In genomic region chr22:21686634-21687393, GRCh38 we compare ENCODE assay signal across 15 cellular contexts. TPM values are rescaled to one million over a fixed set of nuclear protein-coding genes. Genes with fewer than 3 reads are reported as not detected.
A peak's percentile ranks its signal among the peaks of the same experiment; 100 is the strongest.
DNase-seq lines count a peak whose midpoint lies in the region; ATAC-seq, FAIRE-seq and TF ChIP-seq lines count a peak whose summit lies in the region.
"Had no signal": no experiment of that assay in that cellular context is flagged by ENCODE, and none has a peak within 500 bp of the region (broad histone marks: within the 10 kb centered on the region; RNA-seq: fewer than 3 reads in every experiment).

No MANE protein-coding gene starts in this region.

- H3K27ac ChIP-seq in BLaER1 treated with 17β-estradiol and CSF1 and Interleukin-3, amounts not matched to agents 10 nM and 100 nM: peak overlapping the region in 1 of 11 experiments; percentile 7; a peak in 2 of 22 replicates
- H3K27ac ChIP-seq in body of pancreas (peak overlapping the region; percentile 80 to 89 (median 86)), kidney (ENCODE audit: low read depth in 2 of 2, low read length in 2 of 2) (no peak overlapping the region), upper lobe of right lung (no peak overlapping the region)
- H3K27ac ChIP-seq: A549 had no signal

- 43 to 46% methylated on average over 1 to 23 of the region's 23 CpGs for WGBS in body of pancreas, 2 donors

- H3K9me3 ChIP-seq in BLaER1 treated with 17β-estradiol and CSF1 and Interleukin-3, amounts not matched to agents 10 nM and 100 nM (replicated peaks in 1 of 11): no peaks in the 10 kb centered on the region
- no peaks in the 10 kb centered on the region for H3K9me3 ChIP-seq in body of pancreas
- no peaks in the 10 kb centered on the region for H3K9me3 ChIP-seq in kidney (ENCODE audit: control insufficient read depth in 1 of 2, low read length in 2 of 2)
- no peaks in the 10 kb centered on the region for H3K9me3 ChIP-seq in upper lobe of right lung
- H3K9me3 ChIP-seq: A549 had no signal

- peak in 2 of 3 donors; percentile 56 to 61 for TF ChIP-seq POLR2A in body of pancreas (IDR thresholded peaks at IDR 0.05)

- no peak overlapping the region for H3K9ac ChIP-seq in BLaER1 treated with 17β-estradiol and CSF1 and Interleukin-3, amounts not matched to agents 10 nM and 100 nM
- no peak overlapping the region for H3K9ac ChIP-seq in kidney (ENCODE audit: low read length in 2 of 2)

- intact Hi-C loops in body of pancreas (cut with DNase I): no loop called here
- intact Hi-C loops in kidney (cut with DNase I): no loop called here
- intact Hi-C loops in upper lobe of right lung (cut with DNase I): no loop called here

- ATAC-seq in body of pancreas (peak; percentile 90), upper lobe of right lung (peak; percentile 5), HG03097 (IDR thresholded peaks at IDR 0.05; ENCODE audit: low FRiP score, unreplicated experiment) (no peak)
- ATAC-seq: A549 had no signal

- TF ChIP-seq CTCF in body of pancreas (IDR thresholded peaks at IDR 0.05): peak in 4 of 7 experiments; percentile 29 to 42 (median 34)
- TF ChIP-seq CTCF in kidney (IDR thresholded peaks at IDR 0.05; ENCODE audit: borderline replicate concordance, extremely low read depth, insufficient read depth): no peak
- no peak for TF ChIP-seq CTCF in upper lobe of right lung (IDR thresholded peaks at IDR 0.05)

- peaks cover 0 to 74% (median 28%) of the 10 kb centered on the region in 11 experiments; a peak in 15 of 22 replicates for H4K20me1 ChIP-seq in BLaER1 treated with 17β-estradiol and CSF1 and Interleukin-3, amounts not matched to agents 10 nM and 100 nM

- H3K4me1 ChIP-seq in BLaER1 treated with 17β-estradiol and CSF1 and Interleukin-3, amounts not matched to agents 10 nM and 100 nM: peaks cover 52 to 75% (median 66%) of the 10 kb centered on the region in 10 experiments
- H3K4me1 ChIP-seq in body of pancreas (peaks cover 78% of the 10 kb centered on the region), kidney (ENCODE audit: control insufficient read depth in 1 of 2, insufficient read depth in 1 of 2, low read depth in 1 of 2, low read length in 2 of 2) (peaks cover 17 to 18% of the 10 kb centered on the region in 2 donors), upper lobe of right lung (no peaks in the 10 kb centered on the region)
- H3K4me1 ChIP-seq: A549 had no signal

- no peaks in the 10 kb centered on the region for H3K27me3 ChIP-seq in BLaER1 treated with 17β-estradiol and CSF1 and Interleukin-3, amounts not matched to agents 10 nM and 100 nM
- H3K27me3 ChIP-seq in body of pancreas (no peaks in the 10 kb centered on the region), upper lobe of right lung (no peaks in the 10 kb centered on the region)

- H3K36me3 ChIP-seq in BLaER1 treated with 17β-estradiol and CSF1 and Interleukin-3, amounts not matched to agents 10 nM and 100 nM: peaks cover 57 to 77% (median 65%) of the 10 kb centered on the region in 11 experiments
- peaks cover 0 to 7% of the 10 kb centered on the region in 2 donors for H3K36me3 ChIP-seq in body of pancreas (replicated peaks in 1 of 2; ENCODE audit: insufficient read depth in 1 of 2, low read depth in 2 of 2)
- H3K36me3 ChIP-seq in kidney (ENCODE audit: control insufficient read depth in 1 of 2, insufficient read depth in 2 of 2, low read length in 2 of 2): peaks cover 12 to 44% of the 10 kb centered on the region in 2 donors
- peaks cover 79% of the 10 kb centered on the region for H3K36me3 ChIP-seq in upper lobe of right lung

- no peak overlapping the region for H3K4me3 ChIP-seq in BLaER1 treated with 17β-estradiol and CSF1 and Interleukin-3, amounts not matched to agents 10 nM and 100 nM
- H3K4me3 ChIP-seq in body of pancreas (no peak overlapping the region), kidney (ENCODE audit: low read length in 2 of 2) (no peak overlapping the region), upper lobe of right lung (no peak overlapping the region)
- H3K4me3 ChIP-seq: A549 had no signal

- FAIRE-seq in kidney (lab: Jason Lieb, UNC): no peak
- FAIRE-seq: A549, GM19239 had no signal

- peak overlapping the region in 10 of 11 experiments; percentile 74 to 94 (median 88); a peak in 14 of 22 replicates for H3K4me2 ChIP-seq in BLaER1 treated with 17β-estradiol and CSF1 and Interleukin-3, amounts not matched to agents 10 nM and 100 nM
- H3K4me2 ChIP-seq: A549 had no signal

- DNase-seq in body of pancreas (peak; percentile 90 to 95 (median 94)), kidney (peak; percentile 48), upper lobe of right lung (no peak), mucosa of gallbladder (ENCODE audit: low spot score) (no peak), occipital lobe (lab: John Stamatoyannopoulos, UW) (no peak)
- DNase-seq: CD4-positive, CD25-positive, alpha-beta regulatory T cell; DMS53; GF-D8; HCEC 1CT; HFFc6; IMR-90 had no signal

RNA-seq across cellular contexts. Expression of gene PPIL2, which starts 21.0 kb away (rescaled TPM):
- total RNA-seq in body of pancreas (10 to 100 TPM; 44.9 to 94.9 TPM), kidney (46.9 TPM), upper lobe of right lung (40.3 TPM), mucosa of gallbladder (46.6 TPM), occipital lobe (24.3 TPM)
- 31.6 TPM for polyA plus RNA-seq in kidney (ENCODE audit: insufficient read depth, low read depth, low replicate concordance)

RNA-seq across cellular contexts. Expression of gene SDF2L1, which starts 44.7 kb away (rescaled TPM):
- total RNA-seq in body of pancreas (100 to 1,000 TPM in 1 of 2 donors, 10 to 100 TPM in 1; 47.5 to 115 TPM), kidney (56.1 TPM), upper lobe of right lung (41.3 TPM), mucosa of gallbladder (61.4 TPM), occipital lobe (4.7 TPM)
- polyA plus RNA-seq in kidney (ENCODE audit: insufficient read depth, low read depth, low replicate concordance): 79.6 TPM

RNA-seq across cellular contexts. Expression of gene YPEL1, which starts 48.8 kb away (rescaled TPM):
- total RNA-seq in body of pancreas (1 to 10 TPM; 1.6 to 4.4 TPM), kidney (6.1 TPM), upper lobe of right lung (6.7 TPM), mucosa of gallbladder (10.0 TPM), occipital lobe (99.2 TPM)
- 2.2 TPM for polyA plus RNA-seq in kidney (ENCODE audit: insufficient read depth, low read depth, low replicate concordance)

RNA-seq across cellular contexts. Expression of gene CCDC116, which starts 54.3 kb away (rescaled TPM):
- total RNA-seq in body of pancreas (under 1 TPM in 1 of 2 donors, not detected in 1; 0.52 TPM), kidney (0.22 TPM), upper lobe of right lung (0.69 TPM), mucosa of gallbladder (0.37 TPM), occipital lobe (0.16 TPM)
- polyA plus RNA-seq in kidney (ENCODE audit: insufficient read depth, low read depth, low replicate concordance): 0.22 TPM
- total RNA-seq: CD4-positive, CD25-positive, alpha-beta regulatory T cell had no signal
- polyA plus RNA-seq: CD4-positive, CD25-positive, alpha-beta regulatory T cell had no signal

RNA-seq across cellular contexts. Expression of gene YDJC, which starts 57.0 kb away (rescaled TPM):
- total RNA-seq in body of pancreas (10 to 100 TPM; 45.7 to 63.0 TPM), kidney (24.7 TPM), upper lobe of right lung (13.9 TPM), mucosa of gallbladder (27.4 TPM), occipital lobe (7.0 TPM)
- 28.2 TPM for polyA plus RNA-seq in kidney (ENCODE audit: insufficient read depth, low read depth, low replicate concordance)

Comparison
In these comparisons a context has a peak if more than half of its experiments do, and no peak if none do; other contexts are left out.
1. H3K27ac ChIP-seq: peak in body of pancreas (4 of 4); none in kidney (0 of 2) and upper lobe of right lung (single experiment).
2. DNase-seq: peak in body of pancreas (4 of 4) and kidney (single experiment); none in upper lobe of right lung (single experiment), mucosa of gallbladder (single experiment) and occipital lobe (single experiment).
3. CTCF ChIP-seq: peak in body of pancreas (4 of 7); none in kidney (single experiment) and upper lobe of right lung (single experiment).